ENCODE assay signal across 1 cellular context in the genomic region with DNA sequence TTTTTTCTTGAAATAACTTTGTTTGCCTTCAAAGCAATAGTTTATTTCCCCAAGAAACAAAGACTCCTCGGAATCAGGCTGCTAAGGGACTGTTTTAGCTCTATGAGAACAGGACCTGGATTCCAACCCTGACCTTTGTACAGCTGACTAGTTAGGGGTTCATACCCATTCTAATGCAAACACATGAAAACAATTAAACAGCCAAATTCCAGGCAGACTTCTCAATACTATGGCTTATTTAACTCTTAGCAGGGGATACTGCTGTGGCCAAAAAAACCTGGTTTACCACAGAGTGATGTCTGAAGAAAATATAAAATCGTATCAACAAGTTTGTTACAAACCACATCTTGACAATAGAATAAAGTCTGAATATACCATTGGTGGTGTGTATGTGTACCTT.
TF ChIP-seq lines count a peak whose summit lies in the region.

No MANE protein-coding gene starts in this region.

TF ChIP-seq in H1, 55 proteins besides CTCF, POLR2A, EP300 and RAD21:
- TF ChIP-seq SP1 (IDR thresholded peaks at IDR 0.05; ENCODE audit: low read depth, low read length) (peak; percentile 77), KDM5A (IDR thresholded peaks at IDR 0.05; ENCODE audit: low read length) (no peak), POU5F1 (IDR thresholded peaks at IDR 0.05; ENCODE audit: low read depth, low read length) (peak; percentile 65; the same call in 1 of the 2 replicates), CREB1 (IDR thresholded peaks at IDR 0.05) (no peak), RXRA (IDR thresholded peaks at IDR 0.05; ENCODE audit: insufficient read depth, low read depth, low read length) (no peak), SP4 (IDR thresholded peaks at IDR 0.05; ENCODE audit: low read length) (no peak), EZH2 (IDR thresholded peaks at IDR 0.05; ENCODE audit: low read depth, low read length, severe bottlenecking) (no peak), MAFK (IDR thresholded peaks at IDR 0.05; ENCODE audit: low read depth, low read length) (no peak), TCF12 (IDR thresholded peaks at IDR 0.05; ENCODE audit: low read depth, low read length) (no peak), BCL11A (IDR thresholded peaks at IDR 0.05; ENCODE audit: low read depth in 2 of 2, low read length in 2 of 2) (no peak), ASH2L (IDR thresholded peaks at IDR 0.05; ENCODE audit: low read length) (no peak), HDAC6 (IDR thresholded peaks at IDR 0.05; ENCODE audit: low read depth, low read length) (no peak), EGR1 (IDR thresholded peaks at IDR 0.05; ENCODE audit: borderline replicate concordance, low read depth, low read length) (no peak), SIN3A (conservative IDR thresholded peaks at IDR 0.05 in 1 of 2, IDR thresholded peaks at IDR 0.05 in 1 of 2; ENCODE audit: low read depth in 1 of 2, low read length in 2 of 2) (no peak), BACH1 (IDR thresholded peaks at IDR 0.05; ENCODE audit: low read length) (no peak), CBX8 (IDR thresholded peaks at IDR 0.05; ENCODE audit: borderline replicate concordance, low read depth, low read length) (no peak), TAF1 (IDR thresholded peaks at IDR 0.05; ENCODE audit: low read depth, low read length) (no peak), SUZ12 (IDR thresholded peaks at IDR 0.05; ENCODE audit: low read length) (no peak), PHF8 (conservative IDR thresholded peaks at IDR 0.05; ENCODE audit: low read depth, low read length) (no peak), BRCA1 (IDR thresholded peaks at IDR 0.05; ENCODE audit: low read depth, low read length) (no peak), SIRT6 (IDR thresholded peaks at IDR 0.05; ENCODE audit: low read length) (no peak), TEAD4 (IDR thresholded peaks at IDR 0.05; ENCODE audit: low read depth, low read length) (peak; percentile 85), CTBP2 (IDR thresholded peaks at IDR 0.05; ENCODE audit: borderline replicate concordance, insufficient read depth, insufficient read length, low read length) (no peak), GTF2F1 (IDR thresholded peaks at IDR 0.05; ENCODE audit: borderline replicate concordance, low read depth, low read length) (no peak), CBX5 (IDR thresholded peaks at IDR 0.05; ENCODE audit: low read depth, low read length) (no peak)
- TF ChIP-seq, protein P1, sequence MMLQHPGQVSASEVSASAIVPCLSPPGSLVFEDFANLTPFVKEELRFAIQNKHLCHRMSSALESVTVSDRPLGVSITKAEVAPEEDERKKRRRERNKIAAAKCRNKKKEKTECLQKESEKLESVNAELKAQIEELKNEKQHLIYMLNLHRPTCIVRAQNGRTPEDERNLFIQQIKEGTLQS (IDR thresholded peaks at IDR 0.05; ENCODE audit: insufficient read depth, low read depth, low read length), result no peak
- TF ChIP-seq, protein P2, sequence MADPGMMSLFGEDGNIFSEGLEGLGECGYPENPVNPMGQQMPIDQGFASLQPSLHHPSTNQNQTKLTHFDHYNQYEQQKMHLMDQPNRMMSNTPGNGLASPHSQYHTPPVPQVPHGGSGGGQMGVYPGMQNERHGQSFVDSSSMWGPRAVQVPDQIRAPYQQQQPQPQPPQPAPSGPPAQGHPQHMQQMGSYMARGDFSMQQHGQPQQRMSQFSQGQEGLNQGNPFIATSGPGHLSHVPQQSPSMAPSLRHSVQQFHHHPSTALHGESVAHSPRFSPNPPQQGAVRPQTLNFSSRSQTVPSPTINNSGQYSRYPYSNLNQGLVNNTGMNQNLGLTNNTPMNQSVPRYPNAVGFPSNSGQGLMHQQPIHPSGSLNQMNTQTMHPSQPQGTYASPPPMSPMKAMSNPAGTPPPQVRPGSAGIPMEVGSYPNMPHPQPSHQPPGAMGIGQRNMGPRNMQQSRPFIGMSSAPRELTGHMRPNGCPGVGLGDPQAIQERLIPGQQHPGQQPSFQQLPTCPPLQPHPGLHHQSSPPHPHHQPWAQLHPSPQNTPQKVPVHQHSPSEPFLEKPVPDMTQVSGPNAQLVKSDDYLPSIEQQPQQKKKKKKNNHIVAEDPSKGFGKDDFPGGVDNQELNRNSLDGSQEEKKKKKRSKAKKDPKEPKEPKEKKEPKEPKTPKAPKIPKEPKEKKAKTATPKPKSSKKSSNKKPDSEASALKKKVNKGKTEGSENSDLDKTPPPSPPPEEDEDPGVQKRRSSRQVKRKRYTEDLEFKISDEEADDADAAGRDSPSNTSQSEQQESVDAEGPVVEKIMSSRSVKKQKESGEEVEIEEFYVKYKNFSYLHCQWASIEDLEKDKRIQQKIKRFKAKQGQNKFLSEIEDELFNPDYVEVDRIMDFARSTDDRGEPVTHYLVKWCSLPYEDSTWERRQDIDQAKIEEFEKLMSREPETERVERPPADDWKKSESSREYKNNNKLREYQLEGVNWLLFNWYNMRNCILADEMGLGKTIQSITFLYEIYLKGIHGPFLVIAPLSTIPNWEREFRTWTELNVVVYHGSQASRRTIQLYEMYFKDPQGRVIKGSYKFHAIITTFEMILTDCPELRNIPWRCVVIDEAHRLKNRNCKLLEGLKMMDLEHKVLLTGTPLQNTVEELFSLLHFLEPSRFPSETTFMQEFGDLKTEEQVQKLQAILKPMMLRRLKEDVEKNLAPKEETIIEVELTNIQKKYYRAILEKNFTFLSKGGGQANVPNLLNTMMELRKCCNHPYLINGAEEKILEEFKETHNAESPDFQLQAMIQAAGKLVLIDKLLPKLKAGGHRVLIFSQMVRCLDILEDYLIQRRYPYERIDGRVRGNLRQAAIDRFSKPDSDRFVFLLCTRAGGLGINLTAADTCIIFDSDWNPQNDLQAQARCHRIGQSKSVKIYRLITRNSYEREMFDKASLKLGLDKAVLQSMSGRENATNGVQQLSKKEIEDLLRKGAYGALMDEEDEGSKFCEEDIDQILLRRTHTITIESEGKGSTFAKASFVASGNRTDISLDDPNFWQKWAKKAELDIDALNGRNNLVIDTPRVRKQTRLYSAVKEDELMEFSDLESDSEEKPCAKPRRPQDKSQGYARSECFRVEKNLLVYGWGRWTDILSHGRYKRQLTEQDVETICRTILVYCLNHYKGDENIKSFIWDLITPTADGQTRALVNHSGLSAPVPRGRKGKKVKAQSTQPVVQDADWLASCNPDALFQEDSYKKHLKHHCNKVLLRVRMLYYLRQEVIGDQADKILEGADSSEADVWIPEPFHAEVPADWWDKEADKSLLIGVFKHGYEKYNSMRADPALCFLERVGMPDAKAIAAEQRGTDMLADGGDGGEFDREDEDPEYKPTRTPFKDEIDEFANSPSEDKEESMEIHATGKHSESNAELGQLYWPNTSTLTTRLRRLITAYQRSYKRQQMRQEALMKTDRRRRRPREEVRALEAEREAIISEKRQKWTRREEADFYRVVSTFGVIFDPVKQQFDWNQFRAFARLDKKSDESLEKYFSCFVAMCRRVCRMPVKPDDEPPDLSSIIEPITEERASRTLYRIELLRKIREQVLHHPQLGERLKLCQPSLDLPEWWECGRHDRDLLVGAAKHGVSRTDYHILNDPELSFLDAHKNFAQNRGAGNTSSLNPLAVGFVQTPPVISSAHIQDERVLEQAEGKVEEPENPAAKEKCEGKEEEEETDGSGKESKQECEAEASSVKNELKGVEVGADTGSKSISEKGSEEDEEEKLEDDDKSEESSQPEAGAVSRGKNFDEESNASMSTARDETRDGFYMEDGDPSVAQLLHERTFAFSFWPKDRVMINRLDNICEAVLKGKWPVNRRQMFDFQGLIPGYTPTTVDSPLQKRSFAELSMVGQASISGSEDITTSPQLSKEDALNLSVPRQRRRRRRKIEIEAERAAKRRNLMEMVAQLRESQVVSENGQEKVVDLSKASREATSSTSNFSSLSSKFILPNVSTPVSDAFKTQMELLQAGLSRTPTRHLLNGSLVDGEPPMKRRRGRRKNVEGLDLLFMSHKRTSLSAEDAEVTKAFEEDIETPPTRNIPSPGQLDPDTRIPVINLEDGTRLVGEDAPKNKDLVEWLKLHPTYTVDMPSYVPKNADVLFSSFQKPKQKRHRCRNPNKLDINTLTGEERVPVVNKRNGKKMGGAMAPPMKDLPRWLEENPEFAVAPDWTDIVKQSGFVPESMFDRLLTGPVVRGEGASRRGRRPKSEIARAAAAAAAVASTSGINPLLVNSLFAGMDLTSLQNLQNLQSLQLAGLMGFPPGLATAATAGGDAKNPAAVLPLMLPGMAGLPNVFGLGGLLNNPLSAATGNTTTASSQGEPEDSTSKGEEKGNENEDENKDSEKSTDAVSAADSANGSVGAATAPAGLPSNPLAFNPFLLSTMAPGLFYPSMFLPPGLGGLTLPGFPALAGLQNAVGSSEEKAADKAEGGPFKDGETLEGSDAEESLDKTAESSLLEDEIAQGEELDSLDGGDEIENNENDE (IDR thresholded peaks at IDR 0.05; ENCODE audit: insufficient replicate concordance, low read length), result peak; percentile 46
- TF ChIP-seq, protein P3, sequence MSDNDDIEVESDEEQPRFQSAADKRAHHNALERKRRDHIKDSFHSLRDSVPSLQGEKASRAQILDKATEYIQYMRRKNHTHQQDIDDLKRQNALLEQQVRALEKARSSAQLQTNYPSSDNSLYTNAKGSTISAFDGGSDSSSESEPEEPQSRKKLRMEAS (IDR thresholded peaks at IDR 0.05), result no peak
- TF ChIP-seq, protein P4, sequence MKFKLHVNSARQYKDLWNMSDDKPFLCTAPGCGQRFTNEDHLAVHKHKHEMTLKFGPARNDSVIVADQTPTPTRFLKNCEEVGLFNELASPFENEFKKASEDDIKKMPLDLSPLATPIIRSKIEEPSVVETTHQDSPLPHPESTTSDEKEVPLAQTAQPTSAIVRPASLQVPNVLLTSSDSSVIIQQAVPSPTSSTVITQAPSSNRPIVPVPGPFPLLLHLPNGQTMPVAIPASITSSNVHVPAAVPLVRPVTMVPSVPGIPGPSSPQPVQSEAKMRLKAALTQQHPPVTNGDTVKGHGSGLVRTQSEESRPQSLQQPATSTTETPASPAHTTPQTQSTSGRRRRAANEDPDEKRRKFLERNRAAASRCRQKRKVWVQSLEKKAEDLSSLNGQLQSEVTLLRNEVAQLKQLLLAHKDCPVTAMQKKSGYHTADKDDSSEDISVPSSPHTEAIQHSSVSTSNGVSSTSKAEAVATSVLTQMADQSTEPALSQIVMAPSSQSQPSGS (IDR thresholded peaks at IDR 0.05; ENCODE audit: low read length), result no peak
